In the genomic region with DNA sequence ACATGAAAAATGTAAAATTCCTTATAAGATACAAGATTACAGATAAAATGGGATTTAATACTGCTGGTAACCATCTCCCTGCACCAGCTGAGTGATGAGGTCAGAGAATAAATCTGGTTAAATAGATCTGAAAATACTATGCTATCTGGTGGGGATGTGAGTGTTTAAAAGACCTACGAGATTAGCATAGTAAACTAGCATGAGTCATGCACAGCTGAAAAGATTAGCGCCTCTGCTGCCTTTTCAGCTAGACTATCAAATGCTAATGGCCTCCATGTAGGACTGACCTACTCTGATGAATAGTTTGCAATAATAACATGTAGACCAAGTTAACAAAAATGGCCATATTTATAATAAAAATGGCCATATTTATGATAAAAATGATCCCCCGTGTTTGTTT, we compare ENCODE assay signal across 15 cellular contexts.
DNase-seq lines count a peak whose midpoint lies in the region; ATAC-seq, FAIRE-seq and TF ChIP-seq lines count a peak whose summit lies in the region.
"Had no signal": no experiment of that assay in that cellular context is flagged by ENCODE, and none has a peak within 500 bp of the region (broad histone marks: within the 10 kb centered on the region; RNA-seq: fewer than 3 reads in every experiment).

No MANE protein-coding gene starts in this region.

- no peak for TF ChIP-seq RAD21 in H1 (IDR thresholded peaks at IDR 0.05 in 1 of 2, conservative IDR thresholded peaks at IDR 0.05 in 1 of 2; ENCODE audit: low read depth in 2 of 2, low read length in 2 of 2)

- no peak overlapping the region for H2BK120ac ChIP-seq in H1 (replicated peaks; ENCODE audit: low read depth, low read length)

- no peaks in the 10 kb centered on the region for H3K27me3 ChIP-seq in NT2/D1 (ENCODE audit: insufficient read depth, insufficient read length)
- H3K27me3 ChIP-seq in H1 (replicated peaks in 1 of 4; ENCODE audit: control insufficient read depth in 3 of 4, extremely low read depth in 1 of 4, insufficient read depth in 3 of 4, low read length in 3 of 4) = no peaks in the 10 kb centered on the region
- H3K27me3 ChIP-seq: BLaER1 treated with 17β-estradiol and CSF1 and Interleukin-3, amounts not matched to agents 10 nM and 100 nM; MG63 had no signal

- no peaks in the 10 kb centered on the region for H3K79me2 ChIP-seq in H1 (ENCODE audit: control insufficient read depth in 1 of 2, insufficient read depth in 2 of 2, low read length in 2 of 2)

- no peak overlapping the region for H2BK15ac ChIP-seq in H1 (ENCODE audit: low read length)

- no peaks in the 10 kb centered on the region; the same call in 1 of the 2 replicates for H3K23me2 ChIP-seq in H1 (ENCODE audit: low read depth, low read length)

- H3K14ac ChIP-seq in H1 (ENCODE audit: insufficient read length) = no peak overlapping the region

- H3K79me1 ChIP-seq in H1 (ENCODE audit: low read depth, low read length) = no peaks in the 10 kb centered on the region

- intact Hi-C loops in left ventricle myocardium superior (cut with micrococcal nuclease) = no loop called here

- H3K9ac ChIP-seq in NT2/D1 (ENCODE audit: insufficient read length, low read depth) (no peak overlapping the region), H1 (replicated peaks in 1 of 4; ENCODE audit: extremely low read depth in 1 of 4, low read depth in 3 of 4, low read length in 3 of 4) (no peak overlapping the region)
- H3K9ac ChIP-seq: BLaER1 treated with 17β-estradiol and CSF1 and Interleukin-3, amounts not matched to agents 10 nM and 100 nM had no signal

- DNase-seq in LHCN-M2 (ENCODE audit: low read depth) (peak; percentile 37), NT2/D1 (ENCODE audit: low read depth, low spot score) (peak; percentile 6), H1 (ENCODE audit: low read depth in 1 of 2, low spot score in 2 of 2) (no peak), retinal pigment epithelial cell (ENCODE audit: low read depth) (peak; percentile 81), left ventricle myocardium superior (no peak), NCI-H2227 (lab: John Stamatoyannopoulos, UW; ENCODE audit: unreplicated experiment) (no peak)
- no peak for DNase-seq in activated effector memory CD4-positive, alpha-beta T cell treated with Interleukin-2 at 50 U/mL for 16 hours
- DNase-seq: H7, KG1, MG63, NCI-H1092 treated with DMSO at 0.1 percent for 48 hours, NCI-H187 treated with DMSO at 0.1 percent for 48 hours, NCI-H510A treated with DMSO at 0.1 percent for 48 hours, SIG-M5 had no signal

- POLR2A ChIA-PET in H1 (lab: Charles Lee; ENCODE audit: partially characterized antibody) = no interaction called here

- no peak overlapping the region for H2BK12ac ChIP-seq in H1 (ENCODE audit: low read depth, low read length)

- no peak overlapping the region for H3K27ac ChIP-seq in H1 (ENCODE audit: low read depth, low read length)
- H3K27ac ChIP-seq: BLaER1 treated with 17β-estradiol and CSF1 and Interleukin-3, amounts not matched to agents 10 nM and 100 nM had no signal

- H3K4me1 ChIP-seq in NT2/D1 (ENCODE audit: insufficient read depth, insufficient read length) (no peaks in the 10 kb centered on the region), H1 (replicated peaks in 1 of 4; ENCODE audit: control insufficient read depth in 3 of 4, insufficient read depth in 4 of 4, low read length in 3 of 4) (0 out of 7 replicates have a peak, but pooled peaks cover 0 to 3% (median 0%) of the 10 kb centered on the region in 4 experiments)
- H3K4me1 ChIP-seq: BLaER1 treated with 17β-estradiol and CSF1 and Interleukin-3, amounts not matched to agents 10 nM and 100 nM had no signal

- CTCF ChIA-PET in H1 (lab: Charles Lee; ENCODE audit: partially characterized antibody) = interaction anchor here (0.7 to 1.7 kb wide), 2 partner anchors 9 to 61 kb away, joined by 3 to 5 read pairs; no protein-coding TSS in a partner anchor

- no peak overlapping the region for H3K23ac ChIP-seq in H1 (ENCODE audit: insufficient read length)

- H2BK20ac ChIP-seq in H1 (ENCODE audit: low read length) = no peak overlapping the region

- 88% methylated on average over 3 of the region's 3 CpGs; no CpG with 5 or more reads in 1 of the 2 experiments for WGBS in H1 (ENCODE audit: extremely low coverage in 1 of 2, insufficient coverage in 1 of 2, insufficient read length in 1 of 2, insufficient replicate concordance in 2 of 2, low coverage in 1 of 2, low lambda C conversion rate in 2 of 2, missing lambda C conversion rate in 1 of 2), 2 experiments

- no peak overlapping the region for H3K18ac ChIP-seq in H1 (ENCODE audit: extremely low read depth, low read length)

- H3K56ac ChIP-seq in H1 (replicated peaks; ENCODE audit: insufficient read length, low read depth, low read length) = no peak overlapping the region

- H4K91ac ChIP-seq in H1 (replicated peaks; ENCODE audit: insufficient read length, low read length) = no peak overlapping the region

- H2AK5ac ChIP-seq in H1 (ENCODE audit: low read depth, low read length) = no peak overlapping the region

- ATAC-seq in left ventricle myocardium superior = no peak

- no peak overlapping the region for H4K8ac ChIP-seq in H1 (ENCODE audit: extremely low read depth, insufficient read depth, low read length)

- no peak overlapping the region for H2AFZ ChIP-seq in H1 (ENCODE audit: low read length)

- H3K4ac ChIP-seq in H1 (replicated peaks; ENCODE audit: insufficient read length, low read depth, low read length) = no peak overlapping the region

- no peak for TF ChIP-seq CTCF in H1 (IDR thresholded peaks at IDR 0.05; ENCODE audit: control extremely low read depth in 1 of 3, insufficient read depth in 1 of 3, low read depth in 1 of 3, low read length in 3 of 3)
- TF ChIP-seq CTCF in retinal pigment epithelial cell (conservative IDR thresholded peaks at IDR 0.05; ENCODE audit: low read depth, low read length) = no peak

- H3K4me2 ChIP-seq in H1 (ENCODE audit: insufficient read depth in 1 of 2, low read depth in 2 of 2, low read length in 2 of 2) = no peak overlapping the region
- H3K4me2 ChIP-seq: BLaER1 treated with 17β-estradiol and CSF1 and Interleukin-3, amounts not matched to agents 10 nM and 100 nM had no signal

- H4K20me1 ChIP-seq in H1 (replicated peaks in 1 of 2; ENCODE audit: control insufficient read depth in 1 of 2, insufficient read depth in 2 of 2, low read length in 2 of 2) = no peaks in the 10 kb centered on the region
- H4K20me1 ChIP-seq: BLaER1 treated with 17β-estradiol and CSF1 and Interleukin-3, amounts not matched to agents 10 nM and 100 nM had no signal

- no peak overlapping the region for H4K5ac ChIP-seq in H1 (ENCODE audit: insufficient read length, low read depth, low read length)

- H3K36me3 ChIP-seq in NT2/D1 (ENCODE audit: insufficient read depth, insufficient read length, low read length) (no peaks in the 10 kb centered on the region), H1 (ENCODE audit: control insufficient read depth in 2 of 4, insufficient read depth in 4 of 4, low read length in 3 of 4) (no peaks in the 10 kb centered on the region)
- H3K36me3 ChIP-seq: BLaER1 treated with 17β-estradiol and CSF1 and Interleukin-3, amounts not matched to agents 10 nM and 100 nM; MG63 had no signal

- no peak for TF ChIP-seq EP300 in H1 (IDR thresholded peaks at IDR 0.05; ENCODE audit: borderline replicate concordance in 1 of 2, low read depth in 2 of 2, low read length in 2 of 2)

- TF ChIP-seq POLR2A in H1 (IDR thresholded peaks at IDR 0.05; ENCODE audit: control extremely low read depth in 1 of 2, low read depth in 2 of 2, low read length in 2 of 2) = no peak

- H3K9me3 ChIP-seq in NT2/D1 (ENCODE audit: insufficient read depth, low read length) (no peaks in the 10 kb centered on the region), H1 (ENCODE audit: insufficient read depth in 2 of 2, low read depth in 1 of 2, low read length in 1 of 2) (no peaks in the 10 kb centered on the region)
- H3K9me3 ChIP-seq: BLaER1 treated with 17β-estradiol and CSF1 and Interleukin-3, amounts not matched to agents 10 nM and 100 nM; MG63 had no signal

- H3K4me3 ChIP-seq in NT2/D1 (ENCODE audit: insufficient read length, low read depth) = no peak overlapping the region
- no peak overlapping the region for H3K4me3 ChIP-seq in H1 (ENCODE audit: extremely low read depth in 1 of 4, insufficient read depth in 2 of 4, low read depth in 3 of 4, low read length in 4 of 4)
- no peak overlapping the region for H3K4me3 ChIP-seq in retinal pigment epithelial cell (ENCODE audit: low read length)
- H3K4me3 ChIP-seq: BLaER1 treated with 17β-estradiol and CSF1 and Interleukin-3, amounts not matched to agents 10 nM and 100 nM; MG63 had no signal

- FAIRE-seq in H1 (lab: Jason Lieb, UNC) = no peak

- H2BK5ac ChIP-seq in H1 (ENCODE audit: low read depth, low read length) = no peak overlapping the region

TF ChIP-seq in H1, 55 proteins besides CTCF, POLR2A, EP300 and RAD21:
- TF ChIP-seq JUND (IDR thresholded peaks at IDR 0.05; ENCODE audit: low read length) (peak; percentile 53; the same call in 1 of the 2 replicates), JUN (IDR thresholded peaks at IDR 0.05; ENCODE audit: low read depth, low read length) (peak; percentile 33; the same call in 1 of the 2 replicates), SP1 (IDR thresholded peaks at IDR 0.05; ENCODE audit: low read depth, low read length) (no peak), BACH1 (IDR thresholded peaks at IDR 0.05; ENCODE audit: low read length) (no peak)

Comparison
In these comparisons a context has a peak if more than half of its experiments do, and no peak if none do; other contexts are left out.
1. DNase-seq: peak in LHCN-M2 (single experiment), NT2/D1 (single experiment) and retinal pigment epithelial cell (single experiment); none in H1 (0 of 2), left ventricle myocardium superior (single experiment), NCI-H2227 (single experiment) and activated effector memory CD4-positive, alpha-beta T cell treated with Interleukin-2 at 50 U/mL for 16 hours (single experiment).